ENCODE assay signal across 20 cellular contexts in the genomic region with DNA sequence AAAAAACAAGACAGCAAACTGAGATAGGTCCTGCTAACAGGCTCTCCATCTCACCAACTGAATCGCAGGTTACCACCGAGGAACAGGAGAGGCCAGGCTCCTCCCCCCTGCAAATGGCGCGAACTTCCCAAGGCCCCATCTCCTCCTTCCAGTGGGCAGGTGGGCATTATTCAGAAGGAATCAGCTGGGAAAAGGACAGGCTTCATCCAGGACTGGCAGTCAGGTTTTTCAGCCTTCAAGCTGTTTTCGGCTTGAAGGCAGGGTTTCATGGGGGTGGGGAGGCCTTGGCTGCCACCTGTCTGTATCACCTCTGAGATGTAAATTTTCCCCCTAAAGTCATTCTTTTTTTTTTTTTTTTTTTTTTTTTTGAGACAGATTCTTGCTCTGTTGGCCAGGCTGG.
DNase-seq lines count a peak whose midpoint lies in the region; ATAC-seq, FAIRE-seq and TF ChIP-seq lines count a peak whose summit lies in the region.
"Had no signal": no experiment of that assay in that cellular context is flagged by ENCODE, and none has a peak within 500 bp of the region (broad histone marks: within the 10 kb centered on the region; RNA-seq: fewer than 3 reads in every experiment).

No MANE protein-coding gene starts in this region.

- H2BK20ac ChIP-seq in H1 (ENCODE audit: low read length), result peak overlapping the region; percentile 86; the same call in 1 of the 2 replicates

- DNase-seq in GM23338 (ENCODE audit: low spot score) (peak; percentile 50), MM.1S (peak; percentile 52), H1 (ENCODE audit: low read depth in 1 of 2, low spot score in 2 of 2) (no peak), islet precursor cell (peak; percentile 57), osteocyte (ENCODE audit: extremely low spot score, unreplicated experiment) (no peak), GM10266 (ENCODE audit: extremely low spot score) (no peak)
- DNase-seq: Calu3; CD8-positive, alpha-beta T cell; DMS53; DND-41; EL; KG1 had no signal

- no peak for TF ChIP-seq RAD21 in H1 (IDR thresholded peaks at IDR 0.05 in 1 of 2, conservative IDR thresholded peaks at IDR 0.05 in 1 of 2; ENCODE audit: low read depth in 2 of 2, low read length in 2 of 2)

- H3K4ac ChIP-seq in H1 (replicated peaks; ENCODE audit: insufficient read length, low read depth, low read length), result peak overlapping the region; percentile 67

- FAIRE-seq in H1 (lab: Jason Lieb, UNC), result peak; percentile 7
- FAIRE-seq: G401.6, GM12892, GM19239, H54 had no signal

- H4K5ac ChIP-seq in H1 (ENCODE audit: insufficient read length, low read depth, low read length), result peak overlapping the region; percentile 62

- H3K9ac ChIP-seq in MM.1S (ENCODE audit: low read length) (peak overlapping the region; percentile 48; the same call in 1 of the 2 replicates), H1 (replicated peaks in 1 of 4; ENCODE audit: extremely low read depth in 1 of 4, low read depth in 3 of 4, low read length in 3 of 4) (no peak overlapping the region)
- H3K9ac ChIP-seq: BLaER1 treated with 17β-estradiol and CSF1 and Interleukin-3, amounts not matched to agents 10 nM and 100 nM had no signal

- H3K9me2 ChIP-seq in GM23338 (ENCODE audit: insufficient read depth) (no peaks in the 10 kb centered on the region), MM.1S (replicated peaks; ENCODE audit: insufficient read depth, low read length) (no peaks in the 10 kb centered on the region)

- no peak overlapping the region for H3K56ac ChIP-seq in H1 (replicated peaks; ENCODE audit: insufficient read length, low read depth, low read length)

- H3K27ac ChIP-seq in GM23338 (ENCODE audit: low read depth), result peak overlapping the region; percentile 75
- peak overlapping the region; percentile 65 for H3K27ac ChIP-seq in MM.1S (ENCODE audit: low read length)
- H3K27ac ChIP-seq in H1 (ENCODE audit: low read depth, low read length), result no peak overlapping the region
- H3K27ac ChIP-seq: BLaER1 treated with 17β-estradiol and CSF1 and Interleukin-3, amounts not matched to agents 10 nM and 100 nM had no signal

- H2AFZ ChIP-seq in GM23338 (no peak overlapping the region), MM.1S (ENCODE audit: low read length) (peak overlapping the region; percentile 79), H1 (ENCODE audit: low read length) (0 out of 2 replicates have a peak overlapping the region, but pooled peaks have one; percentile 80)

- H3K4me3 ChIP-seq in GM23338, result no peak overlapping the region
- H3K4me3 ChIP-seq in MM.1S (ENCODE audit: low read length), result peak overlapping the region; percentile 46
- H3K4me3 ChIP-seq in H1 (ENCODE audit: extremely low read depth in 1 of 4, insufficient read depth in 2 of 4, low read depth in 3 of 4, low read length in 4 of 4), result no peak overlapping the region
- H3K4me3 ChIP-seq: BLaER1 treated with 17β-estradiol and CSF1 and Interleukin-3, amounts not matched to agents 10 nM and 100 nM had no signal

- peak overlapping the region; percentile 25 for H2BK120ac ChIP-seq in H1 (replicated peaks; ENCODE audit: low read depth, low read length)

- no peaks in the 10 kb centered on the region for H3K79me2 ChIP-seq in GM23338 (replicated peaks; ENCODE audit: insufficient read depth)
- H3K79me2 ChIP-seq in MM.1S (ENCODE audit: low read length), result no peaks in the 10 kb centered on the region
- H3K79me2 ChIP-seq in H1 (ENCODE audit: control insufficient read depth in 1 of 2, insufficient read depth in 2 of 2, low read length in 2 of 2), result no peaks in the 10 kb centered on the region

- peak overlapping the region; percentile 96 for H3K18ac ChIP-seq in H1 (ENCODE audit: extremely low read depth, low read length)

- TF ChIP-seq CTCF in GM23338 (conservative IDR thresholded peaks at IDR 0.05; ENCODE audit: low read depth in 2 of 2), result no peak
- no peak for TF ChIP-seq CTCF in MM.1S (IDR thresholded peaks at IDR 0.05; ENCODE audit: low read length)
- no peak for TF ChIP-seq CTCF in H1 (IDR thresholded peaks at IDR 0.05; ENCODE audit: control extremely low read depth in 1 of 3, insufficient read depth in 1 of 3, low read depth in 1 of 3, low read length in 3 of 3)
- no peak for TF ChIP-seq CTCF in osteocyte (IDR thresholded peaks at IDR 0.05)
- TF ChIP-seq CTCF in GM10266 (IDR thresholded peaks at IDR 0.05; ENCODE audit: control insufficient read depth, insufficient read depth, low read depth, missing control alignments), result no peak

- peaks cover 43% of the 10 kb centered on the region for H3K4me1 ChIP-seq in GM23338 (ENCODE audit: insufficient read depth)
- peaks cover 36% of the 10 kb centered on the region for H3K4me1 ChIP-seq in MM.1S (ENCODE audit: low read length)
- H3K4me1 ChIP-seq in H1 (replicated peaks in 1 of 4; ENCODE audit: control insufficient read depth in 3 of 4, insufficient read depth in 4 of 4, low read length in 3 of 4), result peaks cover 5 to 14% (median 11%) of the 10 kb centered on the region in 4 experiments; a peak in 6 of 7 replicates

- peaks cover 3% of the 10 kb centered on the region; the same call in 1 of the 3 replicates for H3K36me3 Mint-ChIP-seq in GM23338 (ENCODE audit: low read depth)
- no peaks in the 10 kb centered on the region for H3K36me3 Mint-ChIP-seq in osteocyte (ENCODE audit: unreplicated experiment)
- H3K36me3 Mint-ChIP-seq: CD8-positive, alpha-beta T cell had no signal

- H3K4me3 Mint-ChIP-seq in GM23338 (no peak overlapping the region), osteocyte (ENCODE audit: unreplicated experiment) (no peak overlapping the region)
- H3K4me3 Mint-ChIP-seq: B cell; CD8-positive, alpha-beta T cell had no signal

- H3F3A ChIP-seq in GM23338 (replicated peaks; ENCODE audit: low read depth) (0 out of 2 replicates have a peak, but pooled peaks cover 4% of the 10 kb centered on the region), MM.1S (ENCODE audit: insufficient read depth, low read length) (peaks cover 8% of the 10 kb centered on the region)

- H3K9me3 ChIP-seq in MM.1S (replicated peaks; ENCODE audit: insufficient read depth, low read length) (no peaks in the 10 kb centered on the region), H1 (ENCODE audit: insufficient read depth in 2 of 2, low read depth in 1 of 2, low read length in 1 of 2) (no peaks in the 10 kb centered on the region)
- H3K9me3 ChIP-seq: BLaER1 treated with 17β-estradiol and CSF1 and Interleukin-3, amounts not matched to agents 10 nM and 100 nM had no signal

- H2BK15ac ChIP-seq in H1 (ENCODE audit: low read length), result no peak overlapping the region

- peaks cover 5% of the 10 kb centered on the region; the same call in 2 of the 3 replicates for H3K9me3 Mint-ChIP-seq in GM23338
- H3K9me3 Mint-ChIP-seq in osteocyte (ENCODE audit: unreplicated experiment), result no peaks in the 10 kb centered on the region
- H3K9me3 Mint-ChIP-seq: CD8-positive, alpha-beta T cell had no signal

- TF ChIP-seq POLR2A in H1 (IDR thresholded peaks at IDR 0.05; ENCODE audit: control extremely low read depth in 1 of 2, low read depth in 2 of 2, low read length in 2 of 2), result no peak

- H4K91ac ChIP-seq in H1 (replicated peaks; ENCODE audit: insufficient read length, low read length), result peak overlapping the region; percentile 93

- no peaks in the 10 kb centered on the region for H3K36me3 ChIP-seq in GM23338 (ENCODE audit: insufficient read depth)
- no peaks in the 10 kb centered on the region for H3K36me3 ChIP-seq in MM.1S (replicated peaks; ENCODE audit: insufficient read depth, low read length)
- no peaks in the 10 kb centered on the region for H3K36me3 ChIP-seq in H1 (ENCODE audit: control insufficient read depth in 2 of 4, insufficient read depth in 4 of 4, low read length in 3 of 4)
- H3K36me3 ChIP-seq: BLaER1 treated with 17β-estradiol and CSF1 and Interleukin-3, amounts not matched to agents 10 nM and 100 nM had no signal

- H3K23me2 ChIP-seq in H1 (ENCODE audit: low read depth, low read length), result no peaks in the 10 kb centered on the region

- no peaks in the 10 kb centered on the region for H3K79me1 ChIP-seq in H1 (ENCODE audit: low read depth, low read length)

- H4K8ac ChIP-seq in H1 (ENCODE audit: extremely low read depth, insufficient read depth, low read length), result no peak overlapping the region

- peak overlapping the region; percentile 75; the same call in 1 of the 2 replicates for H2BK12ac ChIP-seq in H1 (ENCODE audit: low read depth, low read length)

- H3K27me3 Mint-ChIP-seq in GM23338 (ENCODE audit: insufficient read depth, low read depth, poor library complexity), result peaks cover 3% of the 10 kb centered on the region
- H3K27me3 Mint-ChIP-seq in osteocyte (ENCODE audit: unreplicated experiment), result peaks cover 14% of the 10 kb centered on the region

- H2AK5ac ChIP-seq in H1 (ENCODE audit: low read depth, low read length), result no peak overlapping the region

- no peak overlapping the region for H3K14ac ChIP-seq in H1 (ENCODE audit: insufficient read length)

- CTCF ChIA-PET in H1 (lab: Charles Lee; ENCODE audit: partially characterized antibody), result interaction anchor here (0.6 to 6.0 kb wide), 4 partner anchors 17 to 714 kb away, joined by 3 to 35 read pairs (median 5); no protein-coding TSS in a partner anchor

- POLR2A ChIA-PET in H1 (lab: Charles Lee; ENCODE audit: partially characterized antibody), result interaction anchor here (1.0 to 1.9 kb wide), 3 partner anchors 9 to 18 kb away, joined by 4 to 9 read pairs (median 4); no protein-coding TSS in a partner anchor

- H3K4me2 ChIP-seq in GM23338 (peak overlapping the region; percentile 9; the same call in 1 of the 2 replicates), MM.1S (ENCODE audit: low read depth, low read length) (peak overlapping the region; percentile 67), H1 (ENCODE audit: insufficient read depth in 1 of 2, low read depth in 2 of 2, low read length in 2 of 2) (peak overlapping the region in 1 of 2 experiments; percentile 25; a peak in 1 of 4 replicates)
- H3K4me2 ChIP-seq: BLaER1 treated with 17β-estradiol and CSF1 and Interleukin-3, amounts not matched to agents 10 nM and 100 nM had no signal

- no peak overlapping the region for H3K23ac ChIP-seq in H1 (ENCODE audit: insufficient read length)

- H4K20me1 ChIP-seq in GM23338 (replicated peaks; ENCODE audit: insufficient read depth) (no peaks in the 10 kb centered on the region), MM.1S (ENCODE audit: insufficient read depth, low read length) (no peaks in the 10 kb centered on the region), H1 (replicated peaks in 1 of 2; ENCODE audit: control insufficient read depth in 1 of 2, insufficient read depth in 2 of 2, low read length in 2 of 2) (no peaks in the 10 kb centered on the region)
- H4K20me1 ChIP-seq: BLaER1 treated with 17β-estradiol and CSF1 and Interleukin-3, amounts not matched to agents 10 nM and 100 nM had no signal

- no peaks in the 10 kb centered on the region for H3K27me3 ChIP-seq in GM23338 (ENCODE audit: insufficient read depth)
- H3K27me3 ChIP-seq in MM.1S (replicated peaks; ENCODE audit: insufficient read depth, low read length), result no peaks in the 10 kb centered on the region
- no peaks in the 10 kb centered on the region for H3K27me3 ChIP-seq in H1 (replicated peaks in 1 of 4; ENCODE audit: control insufficient read depth in 3 of 4, extremely low read depth in 1 of 4, insufficient read depth in 3 of 4, low read length in 3 of 4)
- H3K27me3 ChIP-seq: BLaER1 treated with 17β-estradiol and CSF1 and Interleukin-3, amounts not matched to agents 10 nM and 100 nM had no signal

- H2BK5ac ChIP-seq in H1 (ENCODE audit: low read depth, low read length), result peak overlapping the region; percentile 66; the same call in 1 of the 2 replicates

- H3K27ac Mint-ChIP-seq in GM23338 (0 out of 2 replicates have a peak overlapping the region, but pooled peaks have one; percentile 67), osteocyte (ENCODE audit: unreplicated experiment) (no peak overlapping the region)
- H3K27ac Mint-ChIP-seq: B cell; CD8-positive, alpha-beta T cell had no signal

- H3K4me1 Mint-ChIP-seq in GM23338, result peaks cover 50% of the 10 kb centered on the region
- H3K4me1 Mint-ChIP-seq in osteocyte (ENCODE audit: unreplicated experiment), result no peaks in the 10 kb centered on the region
- H3K4me1 Mint-ChIP-seq: B cell had no signal

- no peak for TF ChIP-seq EP300 in H1 (IDR thresholded peaks at IDR 0.05; ENCODE audit: borderline replicate concordance in 1 of 2, low read depth in 2 of 2, low read length in 2 of 2)

- WGBS in H1 (ENCODE audit: extremely low coverage in 1 of 2, insufficient coverage in 1 of 2, insufficient read length in 1 of 2, insufficient replicate concordance in 2 of 2, low coverage in 1 of 2, low lambda C conversion rate in 2 of 2, missing lambda C conversion rate in 1 of 2), 2 experiments, result 58% methylated on average over 3 of the region's 5 CpGs; no CpG with 5 or more reads in 1 of the 2 experiments

- ATAC-seq in GM23338, result peak; percentile 47
- no peak for ATAC-seq in HG03097 (IDR thresholded peaks at IDR 0.05; ENCODE audit: low FRiP score, unreplicated experiment)
- no peak for ATAC-seq in GM18502 (IDR thresholded peaks at IDR 0.05; ENCODE audit: poor library complexity, unreplicated experiment)
- ATAC-seq: CD8-positive, alpha-beta T cell had no signal

Comparison
In these comparisons a context has a peak if more than half of its experiments do, and no peak if none do; other contexts are left out.
1. DNase-seq: peak in GM23338 (single experiment), MM.1S (single experiment) and islet precursor cell (single experiment); none in H1 (0 of 2), osteocyte (single experiment) and GM10266 (single experiment).